In the genomic region with DNA sequence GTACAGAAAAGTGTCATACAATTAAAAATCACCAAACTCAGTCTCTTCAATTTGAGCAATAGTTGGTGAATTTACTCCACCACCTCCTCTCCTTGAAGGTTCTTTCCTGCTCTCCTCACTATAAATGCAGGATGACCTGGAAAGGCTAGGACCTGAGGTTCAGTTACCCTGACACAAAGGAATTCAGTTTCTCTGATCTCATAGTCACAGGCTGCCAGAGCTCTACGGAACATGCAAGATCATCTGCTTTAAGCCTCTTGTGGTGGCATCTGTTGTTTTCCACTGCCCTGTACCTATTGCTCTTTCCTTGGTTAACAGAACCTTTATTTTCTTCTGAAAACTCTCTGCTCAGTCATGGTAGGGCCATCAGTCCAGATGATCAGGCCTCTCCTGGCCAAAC, we compare ENCODE assay signal across 17 cellular contexts. TPM values are rescaled to one million over a fixed set of nuclear protein-coding genes. Genes with fewer than 3 reads are reported as not detected.
"Had no signal": no experiment of that assay in that cellular context is flagged by ENCODE, and none has a peak within 500 bp of the region (broad histone marks: within the 10 kb centered on the region; RNA-seq: fewer than 3 reads in every experiment).

No MANE protein-coding gene starts in this region.

- H3K27ac ChIP-seq: upper lobe of left lung, VCaP had no signal

- H3K9me3 ChIP-seq: upper lobe of left lung had no signal

- H3K36me3 ChIP-seq: upper lobe of left lung had no signal

- H3K27me3 ChIP-seq: upper lobe of left lung had no signal

- DNase-seq: activated CD4-positive, alpha-beta T cell treated with anti-CD3 and anti-CD28 coated beads for 36 hours; activated CD8-positive, alpha-beta T cell treated with anti-CD3 and anti-CD28 coated beads for 36 hours; caudate nucleus; cortex of kidney; effector CD8-positive, alpha-beta T cell; hypothalamus; immature natural killer cell; left cardiac atrium; natural killer cell; nucleus accumbens; stimulated activated CD4-positive, alpha-beta T cell treated with anti-CD3 and anti-CD28 coated beads, Interleukin-12 subunit alpha, Interleukin-12 subunit beta, amount 100 ng/mL, for 4 hours; stimulated activated naive CD4-positive, alpha-beta T cell treated with Interleukin-2 at 50 U/mL for 16 hours; upper lobe of left lung had no signal

- H3K4me3 ChIP-seq: lung, upper lobe of left lung had no signal

- ATAC-seq: activated CD4-positive, alpha-beta T cell treated with anti-CD3 and anti-CD28 coated beads for 36 hours; activated CD8-positive, alpha-beta T cell treated with anti-CD3 and anti-CD28 coated beads for 36 hours; left cardiac atrium; natural killer cell; sciatic nerve had no signal

RNA-seq across cellular contexts. Expression of gene TP63, which starts 4.9 kb away (rescaled TPM):
- total RNA-seq: pulmonary artery endothelial cell had no signal
- polyA plus RNA-seq: immature natural killer cell had no signal
